ENCODE assay signal across 8 cellular contexts in the genomic region with DNA sequence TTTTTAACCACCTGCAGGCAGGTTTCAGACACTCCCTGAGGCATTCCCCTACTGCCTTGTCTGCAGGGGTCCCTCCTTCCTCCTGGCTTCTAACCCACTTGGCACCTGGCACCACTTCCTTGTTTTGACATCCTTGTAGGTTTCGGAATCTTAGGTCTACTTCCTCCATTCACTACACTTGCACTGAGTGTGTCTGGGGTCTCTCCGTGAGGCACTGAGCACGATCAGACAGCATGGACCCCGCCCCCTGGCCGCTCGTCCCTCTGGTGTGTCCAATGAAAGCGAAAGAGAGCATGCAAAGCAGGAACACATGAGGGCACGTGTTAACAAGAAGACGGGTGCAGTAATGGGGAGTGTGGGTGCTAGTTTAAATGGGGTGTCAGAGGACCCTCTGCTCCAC.
DNase-seq lines count a peak whose midpoint lies in the region; ATAC-seq and TF ChIP-seq lines count a peak whose summit lies in the region.

No MANE protein-coding gene starts in this region.

- H3K27ac ChIP-seq in DOHH2 (ENCODE audit: low read depth, low read length) (no peak overlapping the region), rectal smooth muscle tissue (ENCODE audit: low read depth, low read length) (no peak overlapping the region), caudate nucleus (ENCODE audit: low read depth, low read length) (no peak overlapping the region)

- no peak overlapping the region for H3K9ac ChIP-seq in rectal smooth muscle tissue (ENCODE audit: low read length)

- H4K20me1 ChIP-seq in DOHH2 (ENCODE audit: control insufficient read depth, insufficient read depth, low read depth, low read length) = no peaks in the 10 kb centered on the region

- H3K4me3 ChIP-seq in DOHH2 (ENCODE audit: low read length) = peak overlapping the region; percentile 59
- H3K4me3 ChIP-seq in rectal smooth muscle tissue (ENCODE audit: low read length) = peak overlapping the region; percentile 0
- no peak overlapping the region for H3K4me3 ChIP-seq in foreskin fibroblast (ENCODE audit: low read depth in 1 of 2, low read length in 2 of 2)

- ATAC-seq in GM21360 (IDR thresholded peaks at IDR 0.05; ENCODE audit: unreplicated experiment) = peak; percentile 92
- peak; percentile 83 for ATAC-seq in HG03442 (IDR thresholded peaks at IDR 0.05; ENCODE audit: unreplicated experiment)
- ATAC-seq in left ventricle myocardium superior = no peak

- H3K9me2 ChIP-seq in DOHH2 (replicated peaks; ENCODE audit: control insufficient read depth, low read length) = no peaks in the 10 kb centered on the region

- H3K27me3 ChIP-seq in DOHH2 (ENCODE audit: control insufficient read depth, low read length) = no peaks in the 10 kb centered on the region
- H3K27me3 ChIP-seq in rectal smooth muscle tissue (ENCODE audit: control insufficient read depth, insufficient read depth, low read length) = no peaks in the 10 kb centered on the region

- peak overlapping the region; percentile 62 for H3K4me2 ChIP-seq in DOHH2 (ENCODE audit: low read length)

- intact Hi-C loops in left ventricle myocardium superior (cut with micrococcal nuclease) = no loop called here

- H3K9me3 ChIP-seq in DOHH2 (ENCODE audit: control insufficient read depth, insufficient read depth, low read length) = no peaks in the 10 kb centered on the region

- DNase-seq in activated CD8-positive, alpha-beta memory T cell treated with anti-CD3 and anti-CD28 coated beads, Interleukin-2, amount 50 U/mL, for 4 hours = peak; percentile 26
- no peak for DNase-seq in caudate nucleus (lab: John Stamatoyannopoulos, UW)
- DNase-seq in foreskin fibroblast = no peak
- DNase-seq in left ventricle myocardium superior = no peak

- H3K36me3 ChIP-seq in DOHH2 (ENCODE audit: control insufficient read depth, low read length) (no peaks in the 10 kb centered on the region), rectal smooth muscle tissue (ENCODE audit: control insufficient read depth, insufficient read depth, low read length) (no peaks in the 10 kb centered on the region)

- H3K4me1 ChIP-seq in DOHH2 (ENCODE audit: control insufficient read depth, low read length) (peaks cover 15% of the 10 kb centered on the region), rectal smooth muscle tissue (ENCODE audit: control insufficient read depth, insufficient read depth, low read length) (no peaks in the 10 kb centered on the region)

- no peaks in the 10 kb centered on the region for H3K79me2 ChIP-seq in DOHH2 (ENCODE audit: control insufficient read depth, low read length)

- TF ChIP-seq CTCF in DOHH2 (IDR thresholded peaks at IDR 0.05; ENCODE audit: low read depth, low read length, poor library complexity, severe bottlenecking) (no peak), foreskin fibroblast (IDR thresholded peaks at IDR 0.05; ENCODE audit: low read depth, low read length) (no peak)

- H3F3A ChIP-seq in DOHH2 (ENCODE audit: control insufficient read depth, insufficient read depth) = no peaks in the 10 kb centered on the region

Comparison
In these comparisons a context has a peak if more than half of its experiments do, and no peak if none do; other contexts are left out.
1. H3K4me3 ChIP-seq: peak in DOHH2 (single experiment) and rectal smooth muscle tissue (single experiment); none in foreskin fibroblast (0 of 2).